ENCODE assay signal across 9 cellular contexts in the genomic region with DNA sequence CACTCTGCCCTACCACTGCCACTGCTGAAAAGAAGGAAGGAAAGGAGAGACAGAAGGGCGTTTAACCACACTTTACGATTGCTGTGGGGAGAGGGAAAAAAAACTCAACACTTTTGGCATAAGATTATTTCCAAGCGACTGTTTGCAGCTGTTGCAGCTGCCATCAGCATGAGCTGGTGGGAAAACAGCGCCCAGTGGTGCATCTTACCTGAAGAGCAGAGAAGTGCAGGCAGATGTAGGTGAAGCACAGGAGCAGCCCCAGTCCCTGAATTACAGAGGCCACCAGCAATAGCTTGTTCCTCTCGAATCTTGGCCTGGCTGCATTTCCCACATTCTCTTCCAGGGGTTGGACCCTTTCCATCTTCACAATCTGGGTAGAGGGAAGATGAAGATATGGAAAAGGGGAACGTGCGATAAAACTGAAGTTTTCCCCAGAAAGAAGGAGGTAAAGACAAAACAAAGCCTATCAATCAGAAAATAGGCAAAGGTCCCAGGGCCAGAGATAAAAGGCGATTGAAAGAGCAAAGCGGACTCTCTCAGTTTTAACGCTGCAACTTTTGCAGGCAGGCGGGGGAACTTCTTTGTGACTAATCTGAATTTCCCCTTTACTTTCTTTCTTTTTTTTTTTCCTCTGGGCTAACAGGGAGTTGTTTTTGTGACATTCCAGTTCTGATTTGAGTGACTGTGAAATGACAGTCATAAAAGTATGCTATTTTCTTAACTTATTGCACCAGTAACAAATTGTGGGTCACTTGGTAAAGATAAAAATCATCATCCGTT. TPM values are rescaled to one million over a fixed set of nuclear protein-coding genes. Genes with fewer than 3 reads are reported as not detected.
DNase-seq lines count a peak whose midpoint lies in the region; ATAC-seq and TF ChIP-seq lines count a peak whose summit lies in the region.
"Had no signal": no experiment of that assay in that cellular context is flagged by ENCODE, and none has a peak within 500 bp of the region (broad histone marks: within the 10 kb centered on the region; RNA-seq: fewer than 3 reads in every experiment).

A gene with protein sequence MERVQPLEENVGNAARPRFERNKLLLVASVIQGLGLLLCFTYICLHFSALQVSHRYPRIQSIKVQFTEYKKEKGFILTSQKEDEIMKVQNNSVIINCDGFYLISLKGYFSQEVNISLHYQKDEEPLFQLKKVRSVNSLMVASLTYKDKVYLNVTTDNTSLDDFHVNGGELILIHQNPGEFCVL (minus strand): TSS at position 516 of the 780 bp plus-strand sequence. CDS start 155 bp downstream, at position 361.

- H3K4me3 ChIP-seq in ACC112 (ENCODE audit: low read depth, low read length) (peak within 1 kb of the TSS; percentile 38), mucosa of descending colon (no peak within 1 kb of the TSS)
- H3K4me3 ChIP-seq: SJSA1 had no signal

- no peaks in the 10 kb centered on the region for H3K36me3 ChIP-seq in ACC112 (ENCODE audit: insufficient read depth, low read length)
- no peaks in the 10 kb centered on the region for H3K36me3 ChIP-seq in mucosa of descending colon (ENCODE audit: low read depth)
- H3K36me3 ChIP-seq: SJSA1 had no signal

- no peak within 1 kb of the TSS for H3K27ac Mint-ChIP-seq in osteocyte (ENCODE audit: unreplicated experiment)

- H3K79me2 ChIP-seq in ACC112 (ENCODE audit: control insufficient read depth, insufficient read depth, low read length, unreplicated experiment) = no peaks in the 10 kb centered on the region

- H3K27ac ChIP-seq in ACC112 (ENCODE audit: low read depth, low read length) = no peak within 1 kb of the TSS
- H3K27ac ChIP-seq: SJSA1 had no signal

- H2AFZ ChIP-seq in ACC112 (ENCODE audit: low read length, unreplicated experiment) = peak within 1 kb of the TSS; percentile 64

- no peak within 1 kb of the TSS for H3K4me3 Mint-ChIP-seq in osteocyte (ENCODE audit: unreplicated experiment)

- H3K27me3 ChIP-seq in ACC112 (ENCODE audit: insufficient read depth, low read length) = no peaks in the 10 kb centered on the region
- H3K27me3 ChIP-seq: SJSA1 had no signal

- DNase-seq in KG1 (lab: John Stamatoyannopoulos, UW) = peak; percentile 76
- DNase-seq in activated naive CD4-positive, alpha-beta T cell treated with anti-CD3 and anti-CD28 coated beads, Interleukin-2, amount 50 U/mL, for 16 hours = peak; percentile 26
- peak in 1 of 3 donors; percentile 24 for DNase-seq in mucosa of descending colon
- DNase-seq in osteocyte (ENCODE audit: extremely low spot score, unreplicated experiment) = no peak
- DNase-seq in NCI-H2171 treated with DMSO at 0.1 percent for 48 hours (lab: John Stamatoyannopoulos, UW) = no peak
- DNase-seq in NCI-H748 treated with DMSO at 0.1 percent for 48 hours (lab: John Stamatoyannopoulos, UW) = no peak

- no peaks in the 10 kb centered on the region for H3K9me3 Mint-ChIP-seq in osteocyte (ENCODE audit: unreplicated experiment)

- H3K4me1 Mint-ChIP-seq in osteocyte (ENCODE audit: unreplicated experiment) = peaks cover 4% of the 10 kb centered on the region

- peaks cover 34% of the 10 kb centered on the region for H3K4me1 ChIP-seq in ACC112 (ENCODE audit: control insufficient read depth, insufficient read depth, low read length, unreplicated experiment)
- peaks cover 13% of the 10 kb centered on the region for H3K4me1 ChIP-seq in mucosa of descending colon (ENCODE audit: low read depth)
- H3K4me1 ChIP-seq: SJSA1 had no signal

- peaks cover 3% of the 10 kb centered on the region for H3K27me3 Mint-ChIP-seq in osteocyte (ENCODE audit: unreplicated experiment)

- ATAC-seq in mucosa of descending colon (peak; percentile 17), GM18870 (IDR thresholded peaks at IDR 0.05; ENCODE audit: unreplicated experiment) (no peak)

- no peak for TF ChIP-seq CTCF in mucosa of descending colon (IDR thresholded peaks at IDR 0.05)
- TF ChIP-seq CTCF in osteocyte (IDR thresholded peaks at IDR 0.05) = no peak

- H3K36me3 Mint-ChIP-seq in osteocyte (ENCODE audit: unreplicated experiment) = no peaks in the 10 kb centered on the region

- H3K9me3 ChIP-seq in mucosa of descending colon = no peaks in the 10 kb centered on the region
- H3K9me3 ChIP-seq: SJSA1 had no signal

- intact Hi-C loops in mucosa of descending colon (cut with DNase I, micrococcal nuclease) = loop anchor here in 1 of 2 donors (10.0 kb wide), 1 partner anchor 462 kb away; no protein-coding TSS in a partner anchor

RNA-seq across cellular contexts. Expression of the gene that starts here (rescaled TPM):
- total RNA-seq in mucosa of descending colon (1 to 10 TPM in 1 of 3 donors, under 1 TPM in 2; 0.82 to 2.1 (median 0.89) TPM), osteocyte (0.35 and 0.57 TPM in 2 replicates)

Comparison
In these comparisons a context has a peak if more than half of its experiments do, and no peak if none do; other contexts are left out.
1. DNase-seq: peak in KG1 (single experiment) and activated naive CD4-positive, alpha-beta T cell treated with anti-CD3 and anti-CD28 coated beads, Interleukin-2, amount 50 U/mL, for 16 hours (single experiment); none in osteocyte (single experiment), NCI-H2171 treated with DMSO at 0.1 percent for 48 hours (single experiment) and NCI-H748 treated with DMSO at 0.1 percent for 48 hours (single experiment).